Comparison of ENCODE assay signal across 1 cellular context in genomic region chr18:44687421-44687820, GRCh38.
TF ChIP-seq lines count a peak whose summit lies in the region.

No MANE protein-coding gene starts in this region.

TF ChIP-seq in SK-N-SH, 30 proteins besides CTCF, POLR2A, EP300 and RAD21 (continued from another document):
- TF ChIP-seq REST (IDR thresholded peaks at IDR 0.05; ENCODE audit: low read depth, low read length) (no peak), MAX (IDR thresholded peaks at IDR 0.05; ENCODE audit: low read depth) (no peak)
